Comparison of ENCODE assay signal across 8 cellular contexts in genomic region chr1:25858906-25859789, GRCh38. TPM values are rescaled to one million over a fixed set of nuclear protein-coding genes. Genes with fewer than 3 reads are reported as not detected.
DNase-seq lines count a peak whose midpoint lies in the region; ATAC-seq and TF ChIP-seq lines count a peak whose summit lies in the region.

TSS of gene AUNIP (minus strand) at chr1:25859457. CDS start at chr1:25859357, 100 bp downstream.

- WGBS in ovary, 3 donors: 2% methylated on average over 75 to 77 of the region's 77 CpGs
- 1% methylated on average over 58 to 76 of the region's 77 CpGs for WGBS in thyroid gland, 2 donors

- H3K9me3 Mint-ChIP-seq in activated naive CD4-positive, alpha-beta T cell treated with anti-CD3 and anti-CD28 coated beads, Interleukin-2, amount 50 U/mL, for 72 hours: no peaks in the 10 kb centered on the region

- H3K27me3 ChIP-seq in HCT116 (ENCODE audit: insufficient read depth, low read length): no peaks in the 10 kb centered on the region
- no peaks in the 10 kb centered on the region for H3K27me3 ChIP-seq in ovary
- H3K27me3 ChIP-seq in thyroid gland: no peaks in the 10 kb centered on the region

- H3K9ac ChIP-seq in HCT116 (ENCODE audit: low read length): peak within 1 kb of the TSS; percentile 99

- no peak within 1 kb of the TSS for H2AFZ ChIP-seq in HCT116 (ENCODE audit: low read depth, low read length, poor library complexity, severe bottlenecking)

- peak; percentile 83 for ATAC-seq in HCT116
- ATAC-seq in SK-N-SH treated with all-trans-retinoic acid at 6 μM for 48 hours: peak; percentile 96
- peak; percentile 93 to 96 for ATAC-seq in activated naive CD4-positive, alpha-beta T cell treated with anti-CD3 and anti-CD28 coated beads, Interleukin-2, amount 50 U/mL, for 72 hours

- H3K9me3 ChIP-seq in HCT116 (ENCODE audit: control insufficient read depth in 1 of 2, insufficient read depth in 1 of 2, low read depth in 1 of 2, low read length in 2 of 2): no peaks in the 10 kb centered on the region
- H3K9me3 ChIP-seq in ovary: no peaks in the 10 kb centered on the region
- no peaks in the 10 kb centered on the region for H3K9me3 ChIP-seq in thyroid gland

- intact Hi-C loops in HCT116 (cut with micrococcal nuclease) (loop anchor here (2.0 kb wide), 1 partner anchor 34 kb away; no protein-coding TSS in a partner anchor), head of caudate nucleus (cut with DNase I) (no loop called here), ovary (cut with DNase I) (no loop called here), thyroid gland (cut with DNase I) (no loop called here)

- RAD21 ChIA-PET in HCT116 (lab: Charles Lee; ENCODE audit: low non-redundant PET in 1 of 2, low total read pairs in 2 of 2, uncharacterized antibody in 2 of 2, unreplicated experiment in 2 of 2): no interaction called here

- POLR2A ChIA-PET in HCT116 (lab: Charles Lee): interaction anchor here (1.0 kb wide), 1 partner anchor 16 kb away, joined by 3 read pairs; the partner anchor contains the start of gene PAQR7

- no peaks in the 10 kb centered on the region for H3K9me2 ChIP-seq in HCT116 (ENCODE audit: insufficient read depth)

- TF ChIP-seq EP300 in ovary (IDR thresholded peaks at IDR 0.05): no peak

- H3K36me3 ChIP-seq in HCT116 (ENCODE audit: control insufficient read depth in 1 of 2, insufficient read depth in 2 of 2, low read length in 2 of 2): 0 out of 4 replicates have a peak, but pooled peaks cover 0 to 6% of the 10 kb centered on the region in 2 experiments
- H3K36me3 ChIP-seq in ovary: no peaks in the 10 kb centered on the region
- peaks cover 0 to 4% of the 10 kb centered on the region in 2 donors for H3K36me3 ChIP-seq in thyroid gland

- H3K4me3 ChIP-seq in HCT116 (replicated peaks in 1 of 2; ENCODE audit: low read depth in 1 of 2, low read length in 2 of 2) (peak within 1 kb of the TSS; percentile 97 to 99), ovary (peak within 1 kb of the TSS; percentile 49), thyroid gland (replicated peaks in 1 of 3) (peak within 1 kb of the TSS in 2 of 3 donors; percentile 40 to 49)

- in situ Hi-C loops in G401 (cut with HindIII; ENCODE audit: low sequenced_read_pairs): no loop called here

- peak; percentile 79 for TF ChIP-seq POLR2A in HCT116 (IDR thresholded peaks at IDR 0.05; ENCODE audit: borderline replicate concordance, extremely low read depth, insufficient read depth, insufficient read length)
- peak; percentile 59 for TF ChIP-seq POLR2A in ovary (IDR thresholded peaks at IDR 0.05)
- peak in 1 of 2 donors; percentile 69 for TF ChIP-seq POLR2A in thyroid gland (IDR thresholded peaks at IDR 0.05)

- H3K36me3 Mint-ChIP-seq in activated naive CD4-positive, alpha-beta T cell treated with anti-CD3 and anti-CD28 coated beads, Interleukin-2, amount 50 U/mL, for 72 hours: peaks cover 14 to 15% of the 10 kb centered on the region in 2 donors

- DNase-seq in G401 (ENCODE audit: low spot score) (peak; percentile 76), HCT116 (ENCODE audit: low read depth, low spot score) (peak; percentile 74), MV-4-11 (lab: John Stamatoyannopoulos, UW) (peak; percentile 86), head of caudate nucleus (peak; percentile 44 to 92 (median 83)), ovary (peak; percentile 89 to 94 (median 91)), thyroid gland (peak; percentile 88)
- peak; percentile 91 to 97 for DNase-seq in activated naive CD4-positive, alpha-beta T cell treated with anti-CD3 and anti-CD28 coated beads, Interleukin-2, amount 50 U/mL, for 72 hours (ENCODE audit: low spot score in 2 of 2)

- peaks cover 50% of the 10 kb centered on the region for H3K79me2 ChIP-seq in HCT116 (ENCODE audit: insufficient read depth, low read length)

- H3K4me1 ChIP-seq in HCT116 (ENCODE audit: control insufficient read depth in 1 of 2, insufficient read depth in 2 of 2, low read length in 2 of 2): peaks cover 30 to 51% of the 10 kb centered on the region in 2 experiments
- H3K4me1 ChIP-seq in ovary (ENCODE audit: insufficient read depth): peaks cover 3% of the 10 kb centered on the region
- peaks cover 6 to 15% of the 10 kb centered on the region in 2 donors for H3K4me1 ChIP-seq in thyroid gland

- peak within 1 kb of the TSS; percentile 81 for H3K27ac ChIP-seq in HCT116 (ENCODE audit: low read depth, low read length)
- H3K27ac ChIP-seq in ovary: peak within 1 kb of the TSS in 1 of 2 donors; percentile 71
- H3K27ac ChIP-seq in thyroid gland: peak within 1 kb of the TSS; percentile 12 to 64 (median 58)

- BruUV-seq in HCT116 (replicated peaks; lab: Mats Ljungman, UMichigan): no TSS peak

- H4K20me1 ChIP-seq in HCT116 (ENCODE audit: insufficient read depth): 0 out of 2 replicates have a peak, but pooled peaks cover 3% of the 10 kb centered on the region

- TF ChIP-seq RAD21 in HCT116 (IDR thresholded peaks at IDR 0.05; ENCODE audit: low read depth): no peak

- peak within 1 kb of the TSS; percentile 98 for H3K4me2 ChIP-seq in HCT116 (ENCODE audit: low read length)

- CTCF ChIA-PET in HCT116 (lab: Charles Lee): no interaction called here

- H3K27ac Mint-ChIP-seq in activated naive CD4-positive, alpha-beta T cell treated with anti-CD3 and anti-CD28 coated beads, Interleukin-2, amount 50 U/mL, for 72 hours: peak within 1 kb of the TSS; percentile 89 to 95

- TF ChIP-seq CTCF in HCT116 (IDR thresholded peaks at IDR 0.05 in 2 of 3, conservative IDR thresholded peaks at IDR 0.05 in 1 of 3; ENCODE audit: borderline replicate concordance in 1 of 3, insufficient read depth in 1 of 3, low read depth in 2 of 3, low read length in 2 of 3): no peak
- TF ChIP-seq CTCF in ovary (IDR thresholded peaks at IDR 0.05): no peak
- no peak for TF ChIP-seq CTCF in thyroid gland (IDR thresholded peaks at IDR 0.05)

TF ChIP-seq in HCT116, 20 proteins besides CTCF, POLR2A, EP300 and RAD21:
- TF ChIP-seq POLR2AphosphoS5 (IDR thresholded peaks at IDR 0.05; ENCODE audit: low read depth, low read length) (peak; percentile 88), EZH2phosphoT487 (IDR thresholded peaks at IDR 0.05; ENCODE audit: borderline replicate concordance) (no peak), SIN3A (IDR thresholded peaks at IDR 0.05; ENCODE audit: low read depth) (peak; percentile 96), YY1 (IDR thresholded peaks at IDR 0.05; ENCODE audit: extremely low read depth, insufficient replicate concordance, low read depth, low read length) (peak; percentile 47), MAX (IDR thresholded peaks at IDR 0.05) (peak; percentile 93), ZFX (IDR thresholded peaks at IDR 0.05) (peak; percentile 80), FOSL1 (IDR thresholded peaks at IDR 0.05; ENCODE audit: low read depth) (no peak), EGR1 (IDR thresholded peaks at IDR 0.05; ENCODE audit: low read depth) (peak; percentile 97), SRF (IDR thresholded peaks at IDR 0.05; ENCODE audit: low read depth) (no peak), SP1 (IDR thresholded peaks at IDR 0.05; ENCODE audit: low read depth) (peak; percentile 67)

TF ChIP-seq in SK-N-SH treated with all-trans-retinoic acid at 6 μM for 48 hours, 23 proteins besides CTCF, POLR2A, EP300 and RAD21 (continues in another document):
- TF ChIP-seq PPARA (CRISPR knock-in tag; IDR thresholded peaks at IDR 0.05; ENCODE audit: borderline replicate concordance): no peak
- no peak for TF ChIP-seq TOX (CRISPR knock-in tag; IDR thresholded peaks at IDR 0.05; ENCODE audit: borderline replicate concordance)
- TF ChIP-seq ISL1 (CRISPR knock-in tag; IDR thresholded peaks at IDR 0.05): no peak
- TF ChIP-seq ZNF8 (CRISPR knock-in tag; IDR thresholded peaks at IDR 0.05): no peak
- no peak for TF ChIP-seq POU6F1 (CRISPR knock-in tag; IDR thresholded peaks at IDR 0.05; ENCODE audit: borderline replicate concordance, low read depth)
- no peak for TF ChIP-seq ZNF565 (CRISPR knock-in tag; conservative IDR thresholded peaks at IDR 0.05; ENCODE audit: low read depth)
- TF ChIP-seq ARNTL (CRISPR knock-in tag; IDR thresholded peaks at IDR 0.05; ENCODE audit: borderline replicate concordance, low read depth): no peak
- no peak for TF ChIP-seq CREB5 (CRISPR knock-in tag; IDR thresholded peaks at IDR 0.05; ENCODE audit: low read depth)

RNA-seq across cellular contexts. Expression of gene AUNIP, which starts in this region (rescaled TPM):
- 28.9 and 29.4 TPM in 2 replicates for total RNA-seq in G401 (2014; rRNA removed; shearing (Covaris generic))
- total RNA-seq in HCT116 (2021; ENCODE audit: unreplicated experiment) (12.1 TPM), ovary (under 1 TPM in 6 of 7 donors, not detected in 1; 0.35 to 0.75 (median 0.44) TPM), thyroid gland (not detected)
- 4.2 and 6.1 TPM in 2 replicates for polyA plus RNA-seq in HCT116 (2012)
- 10 to 100 TPM in 1 of 2 donors, 1 to 10 TPM in 1; 8.6 to 10.6 TPM for total RNA-seq in activated naive CD4-positive, alpha-beta T cell treated with anti-CD3 and anti-CD28 coated beads, Interleukin-2, amount 50 U/mL, for 72 hours
- under 1 TPM; 0.23 to 0.45 TPM for polyA plus RNA-seq in ovary

Comparison
In these comparisons a context has a peak if more than half of its experiments do, and no peak if none do; other contexts are left out.
1. Peak in DNase-seq and H3K4me3 ChIP-seq in ovary; RNA of the gene not detected or under 1 TPM.
2. Peak in DNase-seq, H3K4me3 ChIP-seq and H3K27ac ChIP-seq in thyroid gland; RNA of the gene not detected or under 1 TPM.
3. H3K4me3 ChIP-seq: peak in every context shown above with its lines; median percentile 98 in HCT116; 49 in ovary; 44 in thyroid gland.